In the genomic region with DNA sequence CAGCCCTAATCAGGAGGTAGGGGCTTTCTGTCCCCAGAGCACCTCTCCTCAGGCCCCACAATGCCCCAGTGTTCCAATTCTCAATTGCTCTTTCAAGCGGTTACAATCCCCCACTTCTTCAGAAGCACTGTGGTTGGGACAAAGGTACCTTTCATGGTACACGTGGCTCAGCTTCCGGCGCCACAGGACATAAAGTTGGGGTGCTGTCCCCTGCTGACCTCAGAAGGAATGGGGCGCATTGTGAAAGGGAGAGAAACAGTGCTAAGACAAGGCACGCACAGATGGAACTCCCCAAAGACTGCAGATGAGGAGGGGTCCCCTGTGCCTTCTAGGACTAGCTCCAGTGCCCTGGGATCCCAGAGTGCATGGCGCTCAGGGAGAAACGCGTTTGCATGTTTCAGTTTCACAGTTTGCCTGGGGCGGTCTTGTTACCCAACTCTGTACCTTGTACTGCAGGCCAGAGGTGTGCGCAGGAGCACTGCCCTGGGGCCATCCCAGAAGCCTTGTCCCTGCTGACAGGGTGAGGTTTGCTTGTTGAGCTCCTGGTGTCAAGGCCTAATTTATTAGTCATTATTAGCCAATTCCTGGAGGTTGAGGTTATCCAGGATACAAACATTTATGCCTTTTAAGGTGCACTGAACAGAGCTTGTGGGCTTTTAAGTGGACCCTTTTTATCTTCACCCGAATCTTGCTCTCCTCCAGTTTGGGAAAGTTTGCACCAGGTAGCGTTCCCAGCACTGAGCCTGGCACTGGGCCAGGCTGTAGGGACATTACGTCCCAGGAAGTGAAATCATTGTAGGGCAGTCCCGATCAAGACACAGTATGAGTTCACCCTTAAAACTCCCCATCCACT, we compare ENCODE assay signal across 1 cellular context.
TF ChIP-seq lines count a peak whose summit lies in the region.

No MANE protein-coding gene starts in this region.

TF ChIP-seq in HepG2, 621 proteins besides CTCF, POLR2A, EP300 and RAD21 (continued from another document and continues in another):
- TF ChIP-seq, protein P1, sequence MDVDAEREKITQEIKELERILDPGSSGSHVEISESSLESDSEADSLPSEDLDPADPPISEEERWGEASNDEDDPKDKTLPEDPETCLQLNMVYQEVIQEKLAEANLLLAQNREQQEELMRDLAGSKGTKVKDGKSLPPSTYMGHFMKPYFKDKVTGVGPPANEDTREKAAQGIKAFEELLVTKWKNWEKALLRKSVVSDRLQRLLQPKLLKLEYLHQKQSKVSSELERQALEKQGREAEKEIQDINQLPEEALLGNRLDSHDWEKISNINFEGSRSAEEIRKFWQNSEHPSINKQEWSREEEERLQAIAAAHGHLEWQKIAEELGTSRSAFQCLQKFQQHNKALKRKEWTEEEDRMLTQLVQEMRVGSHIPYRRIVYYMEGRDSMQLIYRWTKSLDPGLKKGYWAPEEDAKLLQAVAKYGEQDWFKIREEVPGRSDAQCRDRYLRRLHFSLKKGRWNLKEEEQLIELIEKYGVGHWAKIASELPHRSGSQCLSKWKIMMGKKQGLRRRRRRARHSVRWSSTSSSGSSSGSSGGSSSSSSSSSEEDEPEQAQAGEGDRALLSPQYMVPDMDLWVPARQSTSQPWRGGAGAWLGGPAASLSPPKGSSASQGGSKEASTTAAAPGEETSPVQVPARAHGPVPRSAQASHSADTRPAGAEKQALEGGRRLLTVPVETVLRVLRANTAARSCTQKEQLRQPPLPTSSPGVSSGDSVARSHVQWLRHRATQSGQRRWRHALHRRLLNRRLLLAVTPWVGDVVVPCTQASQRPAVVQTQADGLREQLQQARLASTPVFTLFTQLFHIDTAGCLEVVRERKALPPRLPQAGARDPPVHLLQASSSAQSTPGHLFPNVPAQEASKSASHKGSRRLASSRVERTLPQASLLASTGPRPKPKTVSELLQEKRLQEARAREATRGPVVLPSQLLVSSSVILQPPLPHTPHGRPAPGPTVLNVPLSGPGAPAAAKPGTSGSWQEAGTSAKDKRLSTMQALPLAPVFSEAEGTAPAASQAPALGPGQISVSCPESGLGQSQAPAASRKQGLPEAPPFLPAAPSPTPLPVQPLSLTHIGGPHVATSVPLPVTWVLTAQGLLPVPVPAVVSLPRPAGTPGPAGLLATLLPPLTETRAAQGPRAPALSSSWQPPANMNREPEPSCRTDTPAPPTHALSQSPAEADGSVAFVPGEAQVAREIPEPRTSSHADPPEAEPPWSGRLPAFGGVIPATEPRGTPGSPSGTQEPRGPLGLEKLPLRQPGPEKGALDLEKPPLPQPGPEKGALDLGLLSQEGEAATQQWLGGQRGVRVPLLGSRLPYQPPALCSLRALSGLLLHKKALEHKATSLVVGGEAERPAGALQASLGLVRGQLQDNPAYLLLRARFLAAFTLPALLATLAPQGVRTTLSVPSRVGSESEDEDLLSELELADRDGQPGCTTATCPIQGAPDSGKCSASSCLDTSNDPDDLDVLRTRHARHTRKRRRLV (CRISPR knock-in tag; IDR thresholded peaks at IDR 0.05) = peak; percentile 98
- no peak for TF ChIP-seq GABPA (IDR thresholded peaks at IDR 0.05; ENCODE audit: low read depth, low read length)
- TF ChIP-seq GABPA (CRISPR knock-in tag; IDR thresholded peaks at IDR 0.05; ENCODE audit: low read depth) = peak; percentile 54; the same call in 1 of the 2 replicates
- TF ChIP-seq HDAC2 (CRISPR knock-in tag; IDR thresholded peaks at IDR 0.05) = peak; percentile 87
- no peak for TF ChIP-seq RFXANK (CRISPR knock-in tag; IDR thresholded peaks at IDR 0.05)
- peak; percentile 46; the same call in 1 of the 2 replicates for TF ChIP-seq FOXC1 (CRISPR knock-in tag; IDR thresholded peaks at IDR 0.05; ENCODE audit: borderline replicate concordance)
- peak; percentile 82; the same call in 1 of the 2 replicates for TF ChIP-seq NRL (CRISPR knock-in tag; IDR thresholded peaks at IDR 0.05; ENCODE audit: borderline replicate concordance)
- TF ChIP-seq, protein P2, sequence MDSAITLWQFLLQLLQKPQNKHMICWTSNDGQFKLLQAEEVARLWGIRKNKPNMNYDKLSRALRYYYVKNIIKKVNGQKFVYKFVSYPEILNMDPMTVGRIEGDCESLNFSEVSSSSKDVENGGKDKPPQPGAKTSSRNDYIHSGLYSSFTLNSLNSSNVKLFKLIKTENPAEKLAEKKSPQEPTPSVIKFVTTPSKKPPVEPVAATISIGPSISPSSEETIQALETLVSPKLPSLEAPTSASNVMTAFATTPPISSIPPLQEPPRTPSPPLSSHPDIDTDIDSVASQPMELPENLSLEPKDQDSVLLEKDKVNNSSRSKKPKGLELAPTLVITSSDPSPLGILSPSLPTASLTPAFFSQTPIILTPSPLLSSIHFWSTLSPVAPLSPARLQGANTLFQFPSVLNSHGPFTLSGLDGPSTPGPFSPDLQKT (CRISPR knock-in tag; IDR thresholded peaks at IDR 0.05; ENCODE audit: borderline replicate concordance) = no peak
- TF ChIP-seq CREB1 (IDR thresholded peaks at IDR 0.05) = no peak
- TF ChIP-seq CREB1 (CRISPR knock-in tag; IDR thresholded peaks at IDR 0.05) = peak; percentile 69
- TF ChIP-seq HCFC1 (IDR thresholded peaks at IDR 0.05; ENCODE audit: low read depth, low read length) = no peak
- TF ChIP-seq HNRNPLL (IDR thresholded peaks at IDR 0.05; ENCODE audit: low read depth, low read length, poor library complexity, severe bottlenecking) = no peak
- TF ChIP-seq ZBED4 (CRISPR knock-in tag; IDR thresholded peaks at IDR 0.05; ENCODE audit: borderline replicate concordance) = 0 out of 2 replicates have a peak, but pooled peaks have one; percentile 11
- TF ChIP-seq ZBTB10 (CRISPR knock-in tag; IDR thresholded peaks at IDR 0.05; ENCODE audit: borderline replicate concordance) = peak; percentile 97; the same call in 1 of the 2 replicates
- 0 out of 2 replicates have a peak, but pooled peaks have one; percentile 49 for TF ChIP-seq KDM4B (CRISPR knock-in tag; IDR thresholded peaks at IDR 0.05)
- TF ChIP-seq GPN1 (CRISPR knock-in tag; IDR thresholded peaks at IDR 0.05; ENCODE audit: borderline replicate concordance) = no peak
- 0 out of 2 replicates have a peak, but pooled peaks have one; percentile 56 for TF ChIP-seq ZNF136 (CRISPR knock-in tag; IDR thresholded peaks at IDR 0.05; ENCODE audit: low read depth)
- TF ChIP-seq YY1 (IDR thresholded peaks at IDR 0.05; ENCODE audit: insufficient read depth, insufficient replicate concordance, low read depth, low read length) = peak; percentile 55
- peak; percentile 92 for TF ChIP-seq CEBPG (CRISPR knock-in tag; IDR thresholded peaks at IDR 0.05)
- peak; percentile 90 for TF ChIP-seq ZNF263 (CRISPR knock-in tag; IDR thresholded peaks at IDR 0.05)
- 0 out of 2 replicates have a peak, but pooled peaks have one; percentile 36 for TF ChIP-seq ZKSCAN1 (IDR thresholded peaks at IDR 0.05; ENCODE audit: low read length)
- TF ChIP-seq ZNF691 (CRISPR knock-in tag; IDR thresholded peaks at IDR 0.05; ENCODE audit: borderline replicate concordance, low read depth) = peak; percentile 93; the same call in 1 of the 2 replicates
- peak; percentile 74; the same call in 1 of the 2 replicates for TF ChIP-seq GATA4 (IDR thresholded peaks at IDR 0.05; ENCODE audit: borderline replicate concordance, low read depth)
- TF ChIP-seq EZH2 (conservative IDR thresholded peaks at IDR 0.05; ENCODE audit: low read depth, low read length) = no peak
- peak; percentile 82 for TF ChIP-seq NAIF1 (CRISPR knock-in tag; IDR thresholded peaks at IDR 0.05; ENCODE audit: borderline replicate concordance)
- TF ChIP-seq, protein P3, sequence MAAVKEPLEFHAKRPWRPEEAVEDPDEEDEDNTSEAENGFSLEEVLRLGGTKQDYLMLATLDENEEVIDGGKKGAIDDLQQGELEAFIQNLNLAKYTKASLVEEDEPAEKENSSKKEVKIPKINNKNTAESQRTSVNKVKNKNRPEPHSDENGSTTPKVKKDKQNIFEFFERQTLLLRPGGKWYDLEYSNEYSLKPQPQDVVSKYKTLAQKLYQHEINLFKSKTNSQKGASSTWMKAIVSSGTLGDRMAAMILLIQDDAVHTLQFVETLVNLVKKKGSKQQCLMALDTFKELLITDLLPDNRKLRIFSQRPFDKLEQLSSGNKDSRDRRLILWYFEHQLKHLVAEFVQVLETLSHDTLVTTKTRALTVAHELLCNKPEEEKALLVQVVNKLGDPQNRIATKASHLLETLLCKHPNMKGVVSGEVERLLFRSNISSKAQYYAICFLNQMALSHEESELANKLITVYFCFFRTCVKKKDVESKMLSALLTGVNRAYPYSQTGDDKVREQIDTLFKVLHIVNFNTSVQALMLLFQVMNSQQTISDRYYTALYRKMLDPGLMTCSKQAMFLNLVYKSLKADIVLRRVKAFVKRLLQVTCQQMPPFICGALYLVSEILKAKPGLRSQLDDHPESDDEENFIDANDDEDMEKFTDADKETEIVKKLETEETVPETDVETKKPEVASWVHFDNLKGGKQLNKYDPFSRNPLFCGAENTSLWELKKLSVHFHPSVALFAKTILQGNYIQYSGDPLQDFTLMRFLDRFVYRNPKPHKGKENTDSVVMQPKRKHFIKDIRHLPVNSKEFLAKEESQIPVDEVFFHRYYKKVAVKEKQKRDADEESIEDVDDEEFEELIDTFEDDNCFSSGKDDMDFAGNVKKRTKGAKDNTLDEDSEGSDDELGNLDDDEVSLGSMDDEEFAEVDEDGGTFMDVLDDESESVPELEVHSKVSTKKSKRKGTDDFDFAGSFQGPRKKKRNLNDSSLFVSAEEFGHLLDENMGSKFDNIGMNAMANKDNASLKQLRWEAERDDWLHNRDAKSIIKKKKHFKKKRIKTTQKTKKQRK (IDR thresholded peaks at IDR 0.05; ENCODE audit: low read length) = no peak
- TF ChIP-seq ZNF235 (CRISPR knock-in tag; IDR thresholded peaks at IDR 0.05; ENCODE audit: borderline replicate concordance) = no peak
- no peak for TF ChIP-seq ZNF333 (CRISPR knock-in tag; IDR thresholded peaks at IDR 0.05; ENCODE audit: borderline replicate concordance)
- 0 out of 2 replicates have a peak, but pooled peaks have one; percentile 40 for TF ChIP-seq HHEX (CRISPR knock-in tag; IDR thresholded peaks at IDR 0.05)
- peak; percentile 92 for TF ChIP-seq NR2C2 (CRISPR knock-in tag; IDR thresholded peaks at IDR 0.05; ENCODE audit: borderline replicate concordance)
- TF ChIP-seq SCMH1 (CRISPR knock-in tag; IDR thresholded peaks at IDR 0.05; ENCODE audit: borderline replicate concordance) = no peak
- TF ChIP-seq CENPT (CRISPR knock-in tag; IDR thresholded peaks at IDR 0.05; ENCODE audit: low read depth) = no peak
- TF ChIP-seq ZSCAN31 (CRISPR knock-in tag; IDR thresholded peaks at IDR 0.05; ENCODE audit: low read depth) = peak; percentile 80; the same call in 1 of the 2 replicates
- no peak for TF ChIP-seq ZNF180 (CRISPR knock-in tag; IDR thresholded peaks at IDR 0.05; ENCODE audit: borderline replicate concordance, low read depth)
- TF ChIP-seq SP4 (CRISPR knock-in tag; IDR thresholded peaks at IDR 0.05) = no peak; the same call in 1 of the 2 replicates
- TF ChIP-seq ZNF501 (CRISPR knock-in tag; IDR thresholded peaks at IDR 0.05) = peak; percentile 30; the same call in 1 of the 2 replicates
- TF ChIP-seq MAFF (IDR thresholded peaks at IDR 0.05; ENCODE audit: low read depth, low read length) = 0 out of 2 replicates have a peak, but pooled peaks have one; percentile 26
- TF ChIP-seq THAP11 (CRISPR knock-in tag; IDR thresholded peaks at IDR 0.05) = peak; percentile 74
- no peak for TF ChIP-seq TAF15 (IDR thresholded peaks at IDR 0.05; ENCODE audit: low read depth, low read length, poor library complexity, severe bottlenecking)
- TF ChIP-seq MIXL1 (CRISPR knock-in tag; IDR thresholded peaks at IDR 0.05) = peak; percentile 65; the same call in 1 of the 2 replicates
- TF ChIP-seq ZNF703 (CRISPR knock-in tag; IDR thresholded peaks at IDR 0.05; ENCODE audit: borderline replicate concordance) = no peak; the same call in 1 of the 2 replicates
- peak; percentile 89; the same call in 1 of the 2 replicates for TF ChIP-seq ZNF350 (CRISPR knock-in tag; IDR thresholded peaks at IDR 0.05; ENCODE audit: borderline replicate concordance, low read depth)
